Comparison of ENCODE assay signal across 1 cellular context in genomic region chr17:21321744-21322191, GRCh38.
TF ChIP-seq lines count a peak whose summit lies in the region.

No MANE protein-coding gene starts in this region.

TF ChIP-seq in K562, 482 proteins besides CTCF, POLR2A, EP300 and RAD21:
- peak; percentile 21 for TF ChIP-seq ZFP36 (IDR thresholded peaks at IDR 0.05; ENCODE audit: low read depth, low read length, partially characterized antibody)
- peak; percentile 23 for TF ChIP-seq RBM25 (IDR thresholded peaks at IDR 0.05; ENCODE audit: low read depth, low read length, severe bottlenecking)
